ENCODE assay signal across 7 cellular contexts in the genomic region with DNA sequence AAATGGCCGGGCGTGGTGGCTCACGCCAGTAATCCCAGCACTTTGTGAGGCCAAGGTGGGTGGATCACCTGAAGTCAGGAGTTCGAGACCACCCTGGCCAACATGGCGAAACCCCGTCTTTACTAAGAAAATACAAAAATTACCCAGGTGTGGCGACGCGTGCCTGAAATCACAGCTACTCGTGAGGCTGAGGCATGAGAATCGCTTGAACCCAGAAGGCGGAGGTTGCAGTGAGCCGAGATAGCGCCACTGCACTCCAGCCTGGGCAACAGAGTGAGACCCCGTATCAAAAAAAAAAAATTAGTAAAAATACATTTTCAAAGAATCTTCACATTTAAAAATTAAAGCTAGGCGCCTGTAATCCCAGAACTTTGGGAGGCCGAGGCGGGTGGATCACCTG.
DNase-seq lines count a peak whose midpoint lies in the region; ATAC-seq, FAIRE-seq and TF ChIP-seq lines count a peak whose summit lies in the region.
"Not testable (repeated sequence)": the region's sequence is repeated elsewhere in the genome, so short reads cannot be mapped to it uniquely, and the experiment has no call there.

No MANE protein-coding gene starts in this region.

- not testable (repeated sequence) for H2AFZ ChIP-seq in K562 (ENCODE audit: low read depth, low read length)

- POLR2A ChIA-PET in CD4-positive, alpha-beta memory T cell (lab: Charles Lee; ENCODE audit: partially characterized antibody), result interaction anchor here (0.8 to 6.0 kb wide), 10 partner anchors 15 to 195 kb away, joined by 4 to 75 read pairs (median 26); a partner anchor contains a TSS
- POLR2A ChIA-PET in activated B cell treated with CpG ODN at 0.5 μM for 24 hours (lab: Charles Lee), result interaction anchor here (0.7 to 3.7 kb wide), 7 partner anchors 14 to 115 kb away, joined by 3 to 52 read pairs (median 4); a partner anchor contains a TSS
- POLR2A ChIA-PET in K562 (lab: Yijun Ruan, JAX), result interaction anchor here (0.7 kb wide), 1 partner anchor 24 kb away, joined by 3 read pairs; no protein-coding TSS in a partner anchor

- WGBS in K562 (ENCODE audit: insufficient coverage, low coverage, missing lambda C conversion rate), result 97% methylated on average over 18 of the region's 18 CpGs
- 96 to 97% (median 97%) methylated on average over 18 of the region's 18 CpGs for WGBS in spleen, 5 donors

- not testable (repeated sequence) for H3K27me3 Mint-ChIP-seq in CD4-positive, alpha-beta memory T cell; IgD-negative memory B cell; activated B cell treated with CpG ODN at 0.5 μM for 24 hours; activated T-helper 17 cell treated with anti-CD3 and anti-CD28 coated beads, Interleukin-2, amount 50 U/mL, for 72 hours

- not testable (repeated sequence) for H3K4me3 ChIP-seq in CD4-positive, alpha-beta memory T cell (ENCODE audit: low read length in 2 of 2); K562; spleen
- peak overlapping the region; percentile 65 for H3K4me3 ChIP-seq in left ventricle myocardium inferior

- not testable (repeated sequence) for H3K36me3 ChIP-seq in CD4-positive, alpha-beta memory T cell (ENCODE audit: insufficient read depth, low read length); K562 (ENCODE audit: control insufficient read depth, insufficient read depth, low read length); left ventricle myocardium inferior; spleen

- not testable (repeated sequence) for H3K27me3 ChIP-seq in CD4-positive, alpha-beta memory T cell (ENCODE audit: insufficient read depth, low read length); K562 (ENCODE audit: control insufficient read depth in 2 of 2, insufficient read depth in 2 of 2, low read length in 2 of 2); spleen (replicated peaks in 1 of 7)
- peaks cover 100% of the 10 kb centered on the region for H3K27me3 ChIP-seq in left ventricle myocardium inferior (ENCODE audit: low read depth)

- H3K4me1 Mint-ChIP-seq in CD4-positive, alpha-beta memory T cell, result peaks cover 15 to 36% (median 23%) of the 10 kb centered on the region in 4 donors
- peaks cover 17 to 28% (median 26%) of the 10 kb centered on the region in 3 donors for H3K4me1 Mint-ChIP-seq in IgD-negative memory B cell
- peaks cover 32% of the 10 kb centered on the region for H3K4me1 Mint-ChIP-seq in activated B cell treated with CpG ODN at 0.5 μM for 24 hours
- H3K4me1 Mint-ChIP-seq in activated T-helper 17 cell treated with anti-CD3 and anti-CD28 coated beads, Interleukin-2, amount 50 U/mL, for 72 hours, result peaks cover 23% of the 10 kb centered on the region

- peak overlapping the region in 4 of 7 donors; percentile 59 to 99 (median 95) for H3K27ac Mint-ChIP-seq in CD4-positive, alpha-beta memory T cell
- H3K27ac Mint-ChIP-seq in IgD-negative memory B cell (peak overlapping the region in 1 of 3 donors; percentile 95), activated B cell treated with CpG ODN at 0.5 μM for 24 hours (peak overlapping the region; percentile 92)
- H3K27ac Mint-ChIP-seq in activated T-helper 17 cell treated with anti-CD3 and anti-CD28 coated beads, Interleukin-2, amount 50 U/mL, for 72 hours, result not testable (repeated sequence)

- H3K27ac ChIP-seq in CD4-positive, alpha-beta memory T cell (ENCODE audit: low read depth, low read length); K562 (ENCODE audit: extremely low read depth, low read depth, low read length); left ventricle myocardium inferior (replicated peaks): not testable (repeated sequence)
- peak overlapping the region in 6 of 8 donors; percentile 95 to 97 (median 97) for H3K27ac ChIP-seq in spleen

- DNase-seq in CD4-positive, alpha-beta memory T cell; activated B cell treated with CpG ODN at 0.5 μM for 24 hours; K562 (ENCODE audit: extremely low read depth in 1 of 4, low spot score in 3 of 4); left ventricle myocardium inferior; spleen: not testable (repeated sequence)

- in situ Hi-C loops in K562 (cut with MboI), result not testable (repeated sequence)

- not testable (repeated sequence) for ATAC-seq in activated B cell treated with CpG ODN at 0.5 μM for 24 hours (ENCODE audit: low read depth); activated T-helper 17 cell treated with anti-CD3 and anti-CD28 coated beads, Interleukin-2, amount 50 U/mL, for 72 hours (replicated peaks); K562

- not testable (repeated sequence) for H3K9me1 ChIP-seq in K562 (ENCODE audit: control insufficient read depth, insufficient read depth, low read length)

- not testable (repeated sequence) for H3K9me3 Mint-ChIP-seq in CD4-positive, alpha-beta memory T cell; IgD-negative memory B cell; activated B cell treated with CpG ODN at 0.5 μM for 24 hours; activated T-helper 17 cell treated with anti-CD3 and anti-CD28 coated beads, Interleukin-2, amount 50 U/mL, for 72 hours

- not testable (repeated sequence) for TF ChIP-seq RAD21 in K562 (CRISPR knock-in tag; conservative IDR thresholded peaks at IDR 0.05 in 1 of 2, IDR thresholded peaks at IDR 0.05 in 1 of 2)

- H3K36me3 Mint-ChIP-seq in CD4-positive, alpha-beta memory T cell, result peaks cover 5 to 11% of the 10 kb centered on the region in 2 donors
- not testable (repeated sequence) for H3K36me3 Mint-ChIP-seq in IgD-negative memory B cell; activated B cell treated with CpG ODN at 0.5 μM for 24 hours (ENCODE audit: low read depth)
- H3K36me3 Mint-ChIP-seq in activated T-helper 17 cell treated with anti-CD3 and anti-CD28 coated beads, Interleukin-2, amount 50 U/mL, for 72 hours (ENCODE audit: low read depth), result peaks cover 20% of the 10 kb centered on the region

- CTCF ChIA-PET in CD4-positive, alpha-beta memory T cell (lab: Charles Lee; ENCODE audit: partially characterized antibody); activated B cell treated with CpG ODN at 0.5 μM for 24 hours (lab: Charles Lee); K562 (lab: Yijun Ruan, JAX; ENCODE audit: low intra/inter-chr PET ratio): not testable (repeated sequence)

- TF ChIP-seq POLR2A in K562 (conservative IDR thresholded peaks at IDR 0.05); spleen (IDR thresholded peaks at IDR 0.05): not testable (repeated sequence)

- not testable (repeated sequence) for H3K4me2 ChIP-seq in K562 (ENCODE audit: insufficient read depth, low read length)

- intact Hi-C loops in CD4-positive, alpha-beta memory T cell (cut with micrococcal nuclease); activated B cell treated with CpG ODN at 0.5 μM for 24 hours (cut with micrococcal nuclease); K562 (cut with micrococcal nuclease); left ventricle myocardium inferior (cut with micrococcal nuclease); spleen (cut with DNase I; ENCODE audit: low total_unique reads): not testable (repeated sequence)

- not testable (repeated sequence) for H3K9ac ChIP-seq in K562 (ENCODE audit: insufficient read depth in 1 of 2, low read depth in 2 of 2, low read length in 2 of 2)

- H3K79me2 ChIP-seq in K562 (ENCODE audit: control insufficient read depth, insufficient read depth, low read length), result not testable (repeated sequence)

- TF ChIP-seq CTCF in activated B cell treated with CpG ODN at 0.5 μM for 24 hours (IDR thresholded peaks at IDR 0.05); K562 (IDR thresholded peaks at IDR 0.05 in 2 of 3, conservative IDR thresholded peaks at IDR 0.05 in 1 of 3; ENCODE audit: insufficient read depth in 2 of 3, low read depth in 1 of 3, low read length in 3 of 3); left ventricle myocardium inferior (IDR thresholded peaks at IDR 0.05; ENCODE audit: borderline replicate concordance); spleen (IDR thresholded peaks at IDR 0.05 in 8 of 11, conservative IDR thresholded peaks at IDR 0.05 in 3 of 11): not testable (repeated sequence)

- not testable (repeated sequence) for H4K20me1 ChIP-seq in K562 (replicated peaks; ENCODE audit: control insufficient read depth, insufficient read depth, low read length)

- TF ChIP-seq EP300 in K562 (IDR thresholded peaks at IDR 0.05; ENCODE audit: low read length), result not testable (repeated sequence)

- FAIRE-seq in K562 (lab: Jason Lieb, UNC), result not testable (repeated sequence)

- H3K4me1 ChIP-seq in CD4-positive, alpha-beta memory T cell (ENCODE audit: insufficient read depth, low read length), result peaks cover 15% of the 10 kb centered on the region
- H3K4me1 ChIP-seq in K562 (replicated peaks in 1 of 2; ENCODE audit: control insufficient read depth in 2 of 2, insufficient read depth in 2 of 2, low read length in 2 of 2), result not testable (repeated sequence)
- peaks cover 25% of the 10 kb centered on the region for H3K4me1 ChIP-seq in left ventricle myocardium inferior
- peaks cover 0 to 34% (median 15%) of the 10 kb centered on the region in 6 donors for H3K4me1 ChIP-seq in spleen

- BruUV-seq in K562 (replicated peaks; lab: Mats Ljungman, UMichigan), result not testable (repeated sequence)

- H3K4me3 Mint-ChIP-seq in CD4-positive, alpha-beta memory T cell, result peak overlapping the region in 1 of 8 donors; percentile 21
- H3K4me3 Mint-ChIP-seq in IgD-negative memory B cell (peak overlapping the region in 3 of 4 donors; percentile 73 to 93 (median 87)), activated B cell treated with CpG ODN at 0.5 μM for 24 hours (peak overlapping the region; percentile 82)
- H3K4me3 Mint-ChIP-seq in activated T-helper 17 cell treated with anti-CD3 and anti-CD28 coated beads, Interleukin-2, amount 50 U/mL, for 72 hours, result peak overlapping the region; percentile 88

- not testable (repeated sequence) for H3K9me3 ChIP-seq in CD4-positive, alpha-beta memory T cell (ENCODE audit: control insufficient read depth in 1 of 2, low read length in 2 of 2); K562 (replicated peaks; ENCODE audit: control insufficient read depth, insufficient read depth, low read depth, low read length); left ventricle myocardium inferior (replicated peaks)
- H3K9me3 ChIP-seq in spleen, result peaks cover 0 to 11% (median 4%) of the 10 kb centered on the region in 8 donors
